ENCODE assay signal across 8 cellular contexts in genomic region chr11:66115638-66116410, GRCh38. TPM values are rescaled to one million over a fixed set of nuclear protein-coding genes. Genes with fewer than 3 reads are reported as not detected.
DNase-seq lines count a peak whose midpoint lies in the region; ATAC-seq and TF ChIP-seq lines count a peak whose summit lies in the region.

No MANE protein-coding gene starts in this region.

- H3K4me3 Mint-ChIP-seq in activated CD8-positive, alpha-beta T cell treated with anti-CD3 and anti-CD28 coated beads, Interleukin-2, amount 10 ng/mL, durations not matched to agents 7 days and 5 days = peak overlapping the region; percentile 69
- peak overlapping the region; percentile 17 for H3K4me3 Mint-ChIP-seq in progenitor cell of endocrine pancreas (ENCODE audit: low read depth)

- no peak for TF ChIP-seq CTCF in progenitor cell of endocrine pancreas (IDR thresholded peaks at IDR 0.05; ENCODE audit: unreplicated experiment)

- CTCF ChIA-PET in activated CD8-positive, alpha-beta T cell treated with anti-CD3 and anti-CD28 coated beads, Interleukin-2, amount 10 ng/mL, durations not matched to agents 7 days and 5 days (lab: Charles Lee) = interaction anchor here (1.0 to 7.5 kb wide), 15 partner anchors 8 to 336 kb away, joined by 3 to 116 read pairs (median 6); partner anchors contain the start of gene PACS1

- ATAC-seq in GM18870 (IDR thresholded peaks at IDR 0.05; ENCODE audit: unreplicated experiment) (peak; percentile 42), HG02870 (IDR thresholded peaks at IDR 0.05; ENCODE audit: unreplicated experiment) (peak; percentile 60), GM19397 (IDR thresholded peaks at IDR 0.05; ENCODE audit: unreplicated experiment) (no peak)
- peak; percentile 53 for ATAC-seq in activated CD8-positive, alpha-beta T cell treated with anti-CD3 and anti-CD28 coated beads, Interleukin-2, amount 10 ng/mL, durations not matched to agents 7 days and 5 days

- peak overlapping the region; percentile 91 for H3K27ac Mint-ChIP-seq in activated CD8-positive, alpha-beta T cell treated with anti-CD3 and anti-CD28 coated beads, Interleukin-2, amount 10 ng/mL, durations not matched to agents 7 days and 5 days
- peak overlapping the region; percentile 66 for H3K27ac Mint-ChIP-seq in progenitor cell of endocrine pancreas

- no peaks in the 10 kb centered on the region for H3K27me3 Mint-ChIP-seq in activated CD8-positive, alpha-beta T cell treated with anti-CD3 and anti-CD28 coated beads, Interleukin-2, amount 10 ng/mL, durations not matched to agents 7 days and 5 days (ENCODE audit: low read depth)
- H3K27me3 Mint-ChIP-seq in progenitor cell of endocrine pancreas = no peaks in the 10 kb centered on the region

- peak; percentile 53 for DNase-seq in activated CD8-positive, alpha-beta T cell treated with anti-CD3 and anti-CD28 coated beads, Interleukin-2, amount 10 ng/mL, durations not matched to agents 7 days and 5 days
- no peak for DNase-seq in progenitor cell of endocrine pancreas (ENCODE audit: low spot score, unreplicated experiment)
- no peak for DNase-seq in SKM-1 (lab: John Stamatoyannopoulos, UW; ENCODE audit: unreplicated experiment)
- no peak for DNase-seq in islet precursor cell
- no peak for DNase-seq in epidermal melanocyte (ENCODE audit: insufficient read length, low spot score)

- peaks cover 84% of the 10 kb centered on the region for H3K4me1 Mint-ChIP-seq in activated CD8-positive, alpha-beta T cell treated with anti-CD3 and anti-CD28 coated beads, Interleukin-2, amount 10 ng/mL, durations not matched to agents 7 days and 5 days (ENCODE audit: low read depth)
- H3K4me1 Mint-ChIP-seq in progenitor cell of endocrine pancreas (ENCODE audit: low read depth) = peaks cover 48% of the 10 kb centered on the region

- POLR2A ChIA-PET in activated CD8-positive, alpha-beta T cell treated with anti-CD3 and anti-CD28 coated beads, Interleukin-2, amount 10 ng/mL, durations not matched to agents 7 days and 5 days (lab: Charles Lee) = interaction anchor here (0.6 to 1.8 kb wide), 13 partner anchors 9 to 63 kb away, joined by 3 to 10 read pairs (median 5); partner anchors contain the start of gene SF3B2

- H3K9me3 Mint-ChIP-seq in activated CD8-positive, alpha-beta T cell treated with anti-CD3 and anti-CD28 coated beads, Interleukin-2, amount 10 ng/mL, durations not matched to agents 7 days and 5 days (ENCODE audit: insufficient read depth) = no peaks in the 10 kb centered on the region
- H3K9me3 Mint-ChIP-seq in progenitor cell of endocrine pancreas (ENCODE audit: low read depth) = no peaks in the 10 kb centered on the region

- H3K36me3 Mint-ChIP-seq in activated CD8-positive, alpha-beta T cell treated with anti-CD3 and anti-CD28 coated beads, Interleukin-2, amount 10 ng/mL, durations not matched to agents 7 days and 5 days (ENCODE audit: low read depth) = peaks cover 6% of the 10 kb centered on the region
- no peaks in the 10 kb centered on the region for H3K36me3 Mint-ChIP-seq in progenitor cell of endocrine pancreas (ENCODE audit: insufficient read depth)

RNA-seq across cellular contexts. Expression of gene PACS1, which starts 45.8 kb away (rescaled TPM):
- total RNA-seq in activated CD8-positive, alpha-beta T cell treated with anti-CD3 and anti-CD28 coated beads, Interleukin-2, amount 10 ng/mL, durations not matched to agents 7 days and 5 days = 10 to 100 TPM; 84.6 to 91.6 TPM
- 68.3 and 72.3 TPM in 2 replicates for total RNA-seq in progenitor cell of endocrine pancreas
